Comparison of ENCODE assay signal across 20 cellular contexts in the genomic region with DNA sequence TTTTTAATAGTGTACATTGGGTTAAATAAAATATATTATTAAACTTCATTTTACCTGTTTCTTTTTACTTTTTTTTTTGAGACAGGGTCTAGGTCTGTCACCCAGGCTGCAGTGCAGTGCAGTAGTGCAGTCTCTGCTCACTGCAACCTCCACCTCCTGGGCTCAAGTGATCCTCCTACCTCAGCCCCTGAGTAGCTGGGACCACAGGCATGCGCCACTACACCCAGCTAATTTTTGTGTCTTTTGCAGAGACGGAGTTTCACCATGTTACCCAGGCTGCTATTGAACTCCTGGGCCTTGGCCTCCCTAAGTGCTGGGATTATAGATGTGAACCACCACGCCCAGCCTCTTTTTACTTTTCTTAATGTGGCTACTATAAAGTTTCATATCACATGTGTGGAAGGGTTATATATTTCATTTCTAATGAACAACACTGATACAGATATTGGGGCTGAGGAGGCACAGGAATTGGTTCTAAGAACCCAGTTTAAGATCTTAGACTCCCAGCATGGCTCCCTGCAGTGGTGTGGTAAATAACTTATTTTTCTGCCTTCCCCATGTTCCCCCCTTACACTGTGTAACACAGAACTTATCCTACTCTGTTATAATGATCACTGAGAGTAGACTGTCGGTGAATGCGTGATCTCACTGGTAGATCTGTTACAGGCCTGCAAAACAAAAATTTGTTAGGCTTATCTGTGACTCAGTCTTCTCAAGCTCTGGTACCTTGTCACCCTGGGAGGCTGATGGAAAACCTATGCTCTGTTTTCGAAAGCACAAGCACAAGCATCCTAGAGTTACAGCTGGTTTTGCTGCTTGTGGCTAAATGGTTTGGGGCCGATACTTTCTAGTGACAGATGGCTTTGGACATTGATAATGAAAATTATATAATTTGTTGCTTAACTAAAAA. TPM values are rescaled to one million over a fixed set of nuclear protein-coding genes. Genes with fewer than 3 reads are reported as not detected.
DNase-seq lines count a peak whose midpoint lies in the region; ATAC-seq and TF ChIP-seq lines count a peak whose summit lies in the region.
"Had no signal": no experiment of that assay in that cellular context is flagged by ENCODE, and none has a peak within 500 bp of the region (broad histone marks: within the 10 kb centered on the region; RNA-seq: fewer than 3 reads in every experiment).

No MANE protein-coding gene starts in this region.

- H3K27me3 ChIP-seq in smooth muscle cell (ENCODE audit: low read depth) = no peaks in the 10 kb centered on the region
- H3K27me3 ChIP-seq: neutrophil, upper lobe of right lung had no signal

- no peak overlapping the region for H3K4me3 Mint-ChIP-seq in activated T-cell treated with anti-CD3 and anti-CD28 coated beads, Interleukin-2, amount 50 U/mL, for 24 hours
- H3K4me3 Mint-ChIP-seq: activated naive CD4-positive, alpha-beta T cell treated with anti-CD3 and anti-CD28 coated beads for 36 hours had no signal

- peaks cover 94% of the 10 kb centered on the region for H3K4me1 Mint-ChIP-seq in activated T-cell treated with anti-CD3 and anti-CD28 coated beads, Interleukin-2, amount 50 U/mL, for 24 hours (ENCODE audit: low read depth)

- H3K4me2 ChIP-seq in smooth muscle cell = peak overlapping the region; percentile 70

- peak overlapping the region; percentile 57 for H3K9ac ChIP-seq in smooth muscle cell (ENCODE audit: low read depth)

- H3K4me3 ChIP-seq in fibroblast of the aortic adventitia (ENCODE audit: low read depth, low read length) = no peak overlapping the region
- H3K4me3 ChIP-seq in smooth muscle cell = no peak overlapping the region
- H3K4me3 ChIP-seq: skin epidermis, upper lobe of right lung had no signal

- DNase-seq in activated T-cell treated with anti-CD3 and anti-CD28 coated beads, Interleukin-2, amount 50 U/mL, for 24 hours = no peak
- DNase-seq in activated T-cell treated with anti-CD3 and anti-CD28 coated beads for 4 hours (no peak), fibroblast of the aortic adventitia (ENCODE audit: low read depth) (peak; percentile 50), smooth muscle cell (lab: John Stamatoyannopoulos, UW; ENCODE audit: unreplicated experiment) (no peak), activated gamma-delta T cell (lab: John Stamatoyannopoulos, UW) (no peak)
- DNase-seq: central memory CD4-positive, alpha-beta T cell; DND-41; glutamatergic neuron; mesendoderm; NCI-H187; NCI-H524; OCI-M1; upper lobe of right lung had no signal

- H3K27ac ChIP-seq in smooth muscle cell (ENCODE audit: low read depth) = peak overlapping the region; percentile 95
- H3K27ac ChIP-seq: neutrophil, upper lobe of right lung had no signal

- H3K9me3 ChIP-seq in smooth muscle cell (replicated peaks; ENCODE audit: low read depth) = no peaks in the 10 kb centered on the region
- H3K9me3 ChIP-seq: neutrophil, upper lobe of right lung had no signal

- H3K4me1 ChIP-seq in smooth muscle cell (ENCODE audit: low read depth) = peaks cover 21% of the 10 kb centered on the region

- TF ChIP-seq CTCF in fibroblast of the aortic adventitia (IDR thresholded peaks at IDR 0.05; ENCODE audit: insufficient read depth, low read length) (no peak), smooth muscle cell (IDR thresholded peaks at IDR 0.05; ENCODE audit: borderline replicate concordance, insufficient read depth, poor library complexity, severe bottlenecking) (no peak)

- H2AFZ ChIP-seq in smooth muscle cell (ENCODE audit: low read depth) = no peak overlapping the region

- WGBS in smooth muscle cell (ENCODE audit: low lambda C conversion rate) = 42% methylated on average over 7 of the region's 7 CpGs

- peak; percentile 5 for ATAC-seq in SK-N-SH treated with all-trans-retinoic acid at 6 μM for 48 hours
- no peak for ATAC-seq in HG03460 (IDR thresholded peaks at IDR 0.05; ENCODE audit: unreplicated experiment)
- no peak for ATAC-seq in GM18519 (IDR thresholded peaks at IDR 0.05; ENCODE audit: low FRiP score, unreplicated experiment)
- ATAC-seq: upper lobe of right lung had no signal

- H3K36me3 Mint-ChIP-seq in activated T-cell treated with anti-CD3 and anti-CD28 coated beads, Interleukin-2, amount 50 U/mL, for 24 hours (ENCODE audit: low read depth) = no peaks in the 10 kb centered on the region

- H3F3A ChIP-seq in smooth muscle cell (ENCODE audit: low read depth) = peaks cover 39% of the 10 kb centered on the region

- no peaks in the 10 kb centered on the region for H3K27me3 Mint-ChIP-seq in activated T-cell treated with anti-CD3 and anti-CD28 coated beads, Interleukin-2, amount 50 U/mL, for 24 hours
- H3K27me3 Mint-ChIP-seq: CD4-positive, alpha-beta memory T cell had no signal

- H3K9me3 Mint-ChIP-seq in activated T-cell treated with anti-CD3 and anti-CD28 coated beads, Interleukin-2, amount 50 U/mL, for 24 hours = no peaks in the 10 kb centered on the region
- H3K9me3 Mint-ChIP-seq: activated naive CD4-positive, alpha-beta T cell treated with anti-CD3 and anti-CD28 coated beads for 36 hours; CD4-positive, alpha-beta memory T cell had no signal

- no peaks in the 10 kb centered on the region for H3K36me3 ChIP-seq in smooth muscle cell (ENCODE audit: low read depth)
- H3K36me3 ChIP-seq: neutrophil, upper lobe of right lung had no signal

- H4K20me1 ChIP-seq in smooth muscle cell (ENCODE audit: low read depth) = no peaks in the 10 kb centered on the region

- H3K27ac Mint-ChIP-seq in activated T-cell treated with anti-CD3 and anti-CD28 coated beads, Interleukin-2, amount 50 U/mL, for 24 hours = peak overlapping the region; percentile 13
- H3K27ac Mint-ChIP-seq: activated naive CD4-positive, alpha-beta T cell treated with anti-CD3 and anti-CD28 coated beads for 36 hours had no signal

- no peaks in the 10 kb centered on the region for H3K79me2 ChIP-seq in smooth muscle cell (ENCODE audit: low read depth)

TF ChIP-seq in SK-N-SH treated with all-trans-retinoic acid at 6 μM for 48 hours, 23 proteins besides CTCF, POLR2A, EP300 and RAD21:
- TF ChIP-seq, protein P1, sequence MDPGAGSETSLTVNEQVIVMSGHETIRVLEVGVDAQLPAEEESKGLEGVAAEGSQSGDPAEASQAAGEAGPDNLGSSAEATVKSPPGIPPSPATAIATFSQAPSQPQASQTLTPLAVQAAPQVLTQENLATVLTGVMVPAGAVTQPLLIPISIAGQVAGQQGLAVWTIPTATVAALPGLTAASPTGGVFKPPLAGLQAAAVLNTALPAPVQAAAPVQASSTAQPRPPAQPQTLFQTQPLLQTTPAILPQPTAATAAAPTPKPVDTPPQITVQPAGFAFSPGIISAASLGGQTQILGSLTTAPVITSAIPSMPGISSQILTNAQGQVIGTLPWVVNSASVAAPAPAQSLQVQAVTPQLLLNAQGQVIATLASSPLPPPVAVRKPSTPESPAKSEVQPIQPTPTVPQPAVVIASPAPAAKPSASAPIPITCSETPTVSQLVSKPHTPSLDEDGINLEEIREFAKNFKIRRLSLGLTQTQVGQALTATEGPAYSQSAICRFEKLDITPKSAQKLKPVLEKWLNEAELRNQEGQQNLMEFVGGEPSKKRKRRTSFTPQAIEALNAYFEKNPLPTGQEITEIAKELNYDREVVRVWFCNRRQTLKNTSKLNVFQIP (CRISPR knock-in tag; IDR thresholded peaks at IDR 0.05; ENCODE audit: borderline replicate concordance, low read depth) = no peak
- TF ChIP-seq ZNF8 (CRISPR knock-in tag; IDR thresholded peaks at IDR 0.05) = no peak
- no peak for TF ChIP-seq CSDC2 (CRISPR knock-in tag; IDR thresholded peaks at IDR 0.05)
- no peak for TF ChIP-seq PPARA (CRISPR knock-in tag; IDR thresholded peaks at IDR 0.05; ENCODE audit: borderline replicate concordance)

RNA-seq across cellular contexts. Expression of gene ATXN1, which starts 5.8 kb away (rescaled TPM):
- 31.8 and 39.3 TPM in 2 replicates for total RNA-seq in fibroblast of the aortic adventitia (ENCODE audit: low replicate concordance)
- total RNA-seq in smooth muscle cell = 40.6 and 45.8 TPM in 2 replicates
- 17.9 and 22.8 TPM in 2 replicates for polyA plus RNA-seq in smooth muscle cell
